ENCODE assay signal across 10 cellular contexts in the genomic region with DNA sequence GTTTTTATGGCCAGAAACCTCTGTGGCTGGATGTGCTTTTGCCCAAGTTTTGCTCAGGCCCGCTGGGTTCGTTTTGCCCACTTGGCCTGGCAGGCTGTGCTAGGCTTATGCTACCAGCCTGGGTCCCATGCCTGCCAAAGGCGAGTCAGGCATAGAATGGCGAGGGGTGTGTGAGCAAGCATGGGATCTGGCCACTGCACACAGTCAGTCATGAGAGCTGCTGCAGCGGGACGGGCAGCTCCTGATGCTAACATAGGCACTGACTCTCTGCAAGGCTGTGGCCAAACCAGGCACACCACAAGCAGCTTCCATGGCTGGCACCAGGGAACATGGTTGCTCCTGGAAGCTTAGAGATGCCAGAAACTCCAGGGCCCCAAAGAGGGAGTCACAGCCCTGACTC. TPM values are rescaled to one million over a fixed set of nuclear protein-coding genes. Genes with fewer than 3 reads are reported as not detected.
"Had no signal": no experiment of that assay in that cellular context is flagged by ENCODE, and none has a peak within 500 bp of the region (broad histone marks: within the 10 kb centered on the region; RNA-seq: fewer than 3 reads in every experiment).

No MANE protein-coding gene starts in this region.

- H2AFZ ChIP-seq: GM23248 had no signal

- FAIRE-seq: HTR-8/SVneo, K562 had no signal

- ATAC-seq: HCT116, K562 had no signal

- H3K4me3 ChIP-seq: GM23248, HAP-1, K562 had no signal

- H3K27ac Mint-ChIP-seq: HFFc6 had no signal

- H3K36me3 ChIP-seq: HAP-1 had no signal

- DNase-seq: GM23248, GOT3, H7, HFFc6, IMR-90 had no signal

- H3K4me1 ChIP-seq: HAP-1 had no signal

- H3K4me3 Mint-ChIP-seq: HFFc6 had no signal

- H3K27ac ChIP-seq: GM23248 had no signal

- H3K9ac ChIP-seq: GM23248 had no signal

- H3K9me3 ChIP-seq: HAP-1 had no signal

RNA-seq across cellular contexts. Expression of a gene that starts 52.9 kb away (rescaled TPM):
- total RNA-seq: GM23248, H7, HFFc6, HT-29, IMR-90, K562 had no signal
- polyA plus RNA-seq: GM23248, IMR-90, K562 had no signal
